10 cellular contexts compared by ENCODE assay signal in genomic region chr17:76866774-76867577, GRCh38. TPM values are rescaled to one million over a fixed set of nuclear protein-coding genes. Genes with fewer than 3 reads are reported as not detected.
DNase-seq lines count a peak whose midpoint lies in the region; ATAC-seq and TF ChIP-seq lines count a peak whose summit lies in the region.
"Had no signal": no experiment of that assay in that cellular context is flagged by ENCODE, and none has a peak within 500 bp of the region (broad histone marks: within the 10 kb centered on the region; RNA-seq: fewer than 3 reads in every experiment).

No MANE protein-coding gene starts in this region.

- no peak overlapping the region for H3K4me3 ChIP-seq in dorsolateral prefrontal cortex
- H3K4me3 ChIP-seq: left lung had no signal

- no peaks in the 10 kb centered on the region for H3K9me3 Mint-ChIP-seq in neural crest cell

- H3K27me3 Mint-ChIP-seq in neural crest cell (ENCODE audit: low read depth), result peaks cover 24% of the 10 kb centered on the region

- TF ChIP-seq CTCF in dorsolateral prefrontal cortex (IDR thresholded peaks at IDR 0.05 in 54 of 56, conservative IDR thresholded peaks at IDR 0.05 in 2 of 56; ENCODE audit: low read depth in 1 of 56, partially characterized antibody in 56 of 56) (no peak), neural crest cell (conservative IDR thresholded peaks at IDR 0.05) (no peak)

- DNase-seq in EH (ENCODE audit: low read depth), result peak; percentile 72
- peak; percentile 87 for DNase-seq in NCI-H226
- no peak for DNase-seq in dorsolateral prefrontal cortex
- DNase-seq in neural crest cell (ENCODE audit: low read depth, low spot score), result no peak
- no peak for DNase-seq in NCI-H510A treated with DMSO at 0.1 percent for 48 hours (lab: John Stamatoyannopoulos, UW)
- no peak for DNase-seq in mesenteric fat pad (ENCODE audit: low spot score)
- DNase-seq: left lung; MM.1S; stimulated activated CD4-positive, alpha-beta T cell treated with anti-CD3 and anti-CD28 coated beads, Interleukin-12 subunit alpha, Interleukin-12 subunit beta, amount 100 ng/mL, for 4 hours had no signal

- peaks cover 0 to 25% (median 9%) of the 10 kb centered on the region in 45 donors for H3K27me3 ChIP-seq in dorsolateral prefrontal cortex

- H3K27ac Mint-ChIP-seq in neural crest cell (ENCODE audit: unreplicated experiment), result no peak overlapping the region

- H3K36me3 Mint-ChIP-seq in neural crest cell (ENCODE audit: low read depth), result no peaks in the 10 kb centered on the region

- ATAC-seq in GM21528 (IDR thresholded peaks at IDR 0.05; ENCODE audit: low FRiP score, unreplicated experiment), result no peak
- ATAC-seq: left lung had no signal

- peak overlapping the region; percentile 13 for H3K4me3 Mint-ChIP-seq in neural crest cell

- peaks cover 11% of the 10 kb centered on the region for H3K4me1 Mint-ChIP-seq in neural crest cell

- peak overlapping the region in 40 of 59 donors; percentile 10 to 86 (median 68) for H3K27ac ChIP-seq in dorsolateral prefrontal cortex
- H3K27ac ChIP-seq: left lung had no signal

- intact Hi-C loops in dorsolateral prefrontal cortex (cut with DNase I), result loop anchor here (5.0 to 10.0 kb wide), 2 partner anchors 380 to 388 kb away; no protein-coding TSS in a partner anchor

RNA-seq across cellular contexts. Expression of gene MGAT5B, which starts 1.2 kb away (rescaled TPM):
- total RNA-seq in dorsolateral prefrontal cortex, result 100 to 1,000 TPM in 84 of 120 experiments, 10 to 100 TPM in 36; 25.5 to 227 (median 115) TPM
- 14.3 and 14.6 TPM in 2 replicates for total RNA-seq in neural crest cell
- total RNA-seq in mesenteric fat pad, result 1.1 TPM

Comparison
In these comparisons a context has a peak if more than half of its experiments do, and no peak if none do; other contexts are left out.
1. DNase-seq: peak in EH (single experiment) and NCI-H226 (single experiment); none in dorsolateral prefrontal cortex (0 of 10), neural crest cell (single experiment), NCI-H510A treated with DMSO at 0.1 percent for 48 hours (single experiment) and mesenteric fat pad (single experiment).